ENCODE assay signal across 3 cellular contexts in the genomic region with DNA sequence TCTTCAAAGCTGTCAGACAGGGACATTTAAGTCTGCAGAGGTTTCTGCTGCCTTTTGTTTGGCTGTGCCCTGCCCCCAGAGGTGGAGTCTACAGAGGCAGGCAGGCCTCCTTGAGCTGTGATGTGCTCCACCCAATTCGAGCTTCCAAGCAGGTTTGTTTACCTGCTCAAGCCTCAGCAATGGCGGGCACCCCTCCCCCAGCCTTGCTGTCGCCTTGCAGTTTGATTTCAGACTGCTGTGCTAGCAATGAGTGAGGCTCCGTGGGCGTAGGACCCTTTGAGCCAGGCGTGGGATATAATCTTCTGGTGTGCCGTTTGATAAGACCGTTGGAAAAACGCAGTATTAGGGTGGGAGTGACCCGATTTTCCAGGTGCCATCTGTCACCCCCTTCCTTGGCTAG.
DNase-seq lines count a peak whose midpoint lies in the region; ATAC-seq, FAIRE-seq and TF ChIP-seq lines count a peak whose summit lies in the region.
"Not testable (repeated sequence)": the region's sequence is repeated elsewhere in the genome, so short reads cannot be mapped to it uniquely, and the experiment has no call there.

No MANE protein-coding gene starts in this region.

- TF ChIP-seq POLR2A in HepG2 (IDR thresholded peaks at IDR 0.05; ENCODE audit: insufficient read depth in 1 of 2, low read depth in 2 of 2, low read length in 2 of 2), result not testable (repeated sequence)

- H3K4me2 ChIP-seq in HepG2 (ENCODE audit: low read depth, low read length), result not testable (repeated sequence)

- H3K79me2 ChIP-seq in HepG2 (ENCODE audit: insufficient read depth, low read length), result not testable (repeated sequence)

- not testable (repeated sequence) for H3K4me3 ChIP-seq in CD8-positive, alpha-beta T cell (ENCODE audit: low read depth, low read length); HepG2 (replicated peaks in 1 of 3; ENCODE audit: insufficient read depth in 1 of 3, low read depth in 2 of 3, low read length in 3 of 3)

- H3K27me3 ChIP-seq in CD8-positive, alpha-beta T cell (ENCODE audit: insufficient read depth, low read length); HepG2 (ENCODE audit: control insufficient read depth in 1 of 2, insufficient read depth in 2 of 2, low read length in 2 of 2): not testable (repeated sequence)

- H3K9ac ChIP-seq in HepG2 (ENCODE audit: insufficient read depth, low read depth, low read length), result not testable (repeated sequence)

- 87% methylated on average over 10 of the region's 10 CpGs for WGBS in HepG2 (ENCODE audit: low lambda C conversion rate)

- not testable (repeated sequence) for FAIRE-seq in HepG2 (lab: Jason Lieb, UNC)

- H3K27ac Mint-ChIP-seq in CD8-positive, alpha-beta T cell, result peak overlapping the region; percentile 22

- CTCF ChIA-PET in CD8-positive, alpha-beta T cell (lab: Charles Lee); HepG2 (lab: Yijun Ruan, JAX; ENCODE audit: low intra/inter-chr PET ratio, low total read pairs): not testable (repeated sequence)

- in situ Hi-C loops in HepG2 (cut with HindIII; ENCODE audit: extremely low pct_ligation_motif_present, low pct_unique_long_range_greater_than_20kb), result not testable (repeated sequence)

- not testable (repeated sequence) for BruUV-seq in HepG2 (replicated peaks; lab: Mats Ljungman, UMichigan)

- H3K36me3 Mint-ChIP-seq in CD8-positive, alpha-beta T cell, result peaks cover 86% of the 10 kb centered on the region

- intact Hi-C loops in CD8-positive, alpha-beta T cell (cut with DNase I, micrococcal nuclease); head of caudate nucleus (cut with DNase I); HepG2 (cut with micrococcal nuclease; ENCODE audit: unreplicated experiment): not testable (repeated sequence)

- H3K27ac ChIP-seq in CD8-positive, alpha-beta T cell (ENCODE audit: low read depth, low read length); HepG2 (ENCODE audit: extremely low read length, insufficient read depth, low read length): not testable (repeated sequence)

- not testable (repeated sequence) for TF ChIP-seq RAD21 in HepG2 (CRISPR knock-in tag; IDR thresholded peaks at IDR 0.05)

- peaks cover 18% of the 10 kb centered on the region for H3K9me3 Mint-ChIP-seq in CD8-positive, alpha-beta T cell

- not testable (repeated sequence) for H3K4me1 Mint-ChIP-seq in CD8-positive, alpha-beta T cell (ENCODE audit: low read depth)

- ATAC-seq in CD8-positive, alpha-beta T cell; HepG2: not testable (repeated sequence)

- DNase-seq in CD8-positive, alpha-beta T cell; HepG2 (ENCODE audit: low spot score): not testable (repeated sequence)
- peak in 25 of 42 donors; percentile 6 to 59 (median 31) for DNase-seq in head of caudate nucleus

- H3K4me3 Mint-ChIP-seq in CD8-positive, alpha-beta T cell, result not testable (repeated sequence)

- not testable (repeated sequence) for TF ChIP-seq CTCF in CD8-positive, alpha-beta T cell (IDR thresholded peaks at IDR 0.05); HepG2 (CRISPR knock-in tag; IDR thresholded peaks at IDR 0.05)

- not testable (repeated sequence) for H2AFZ ChIP-seq in HepG2 (ENCODE audit: low read length)

- not testable (repeated sequence) for H3K36me3 ChIP-seq in CD8-positive, alpha-beta T cell (ENCODE audit: insufficient read depth, low read length); HepG2 (replicated peaks in 1 of 2; ENCODE audit: control insufficient read depth in 1 of 2, insufficient read depth in 2 of 2, low read length in 2 of 2)

- not testable (repeated sequence) for TF ChIP-seq EP300 in HepG2 (IDR thresholded peaks at IDR 0.05; ENCODE audit: low read depth in 2 of 2, low read length in 2 of 2); HepG2 (CRISPR knock-in tag; IDR thresholded peaks at IDR 0.05; ENCODE audit: borderline replicate concordance)

- not testable (repeated sequence) for H3K9me3 ChIP-seq in CD8-positive, alpha-beta T cell (ENCODE audit: low read length); HepG2 (ENCODE audit: low read length)

- not testable (repeated sequence) for H4K20me1 ChIP-seq in HepG2 (ENCODE audit: insufficient read depth, low read length)

- not testable (repeated sequence) for H3K27me3 Mint-ChIP-seq in CD8-positive, alpha-beta T cell (ENCODE audit: low read depth)

- not testable (repeated sequence) for H3K4me1 ChIP-seq in CD8-positive, alpha-beta T cell (ENCODE audit: insufficient read depth, low read length); HepG2 (ENCODE audit: insufficient read depth, low read length)

- POLR2A ChIA-PET in CD8-positive, alpha-beta T cell (lab: Charles Lee); HepG2 (lab: Yijun Ruan, JAX): not testable (repeated sequence)

TF ChIP-seq in HepG2, 621 proteins besides CTCF, POLR2A, EP300 and RAD21:
- TF ChIP-seq, protein P1, sequence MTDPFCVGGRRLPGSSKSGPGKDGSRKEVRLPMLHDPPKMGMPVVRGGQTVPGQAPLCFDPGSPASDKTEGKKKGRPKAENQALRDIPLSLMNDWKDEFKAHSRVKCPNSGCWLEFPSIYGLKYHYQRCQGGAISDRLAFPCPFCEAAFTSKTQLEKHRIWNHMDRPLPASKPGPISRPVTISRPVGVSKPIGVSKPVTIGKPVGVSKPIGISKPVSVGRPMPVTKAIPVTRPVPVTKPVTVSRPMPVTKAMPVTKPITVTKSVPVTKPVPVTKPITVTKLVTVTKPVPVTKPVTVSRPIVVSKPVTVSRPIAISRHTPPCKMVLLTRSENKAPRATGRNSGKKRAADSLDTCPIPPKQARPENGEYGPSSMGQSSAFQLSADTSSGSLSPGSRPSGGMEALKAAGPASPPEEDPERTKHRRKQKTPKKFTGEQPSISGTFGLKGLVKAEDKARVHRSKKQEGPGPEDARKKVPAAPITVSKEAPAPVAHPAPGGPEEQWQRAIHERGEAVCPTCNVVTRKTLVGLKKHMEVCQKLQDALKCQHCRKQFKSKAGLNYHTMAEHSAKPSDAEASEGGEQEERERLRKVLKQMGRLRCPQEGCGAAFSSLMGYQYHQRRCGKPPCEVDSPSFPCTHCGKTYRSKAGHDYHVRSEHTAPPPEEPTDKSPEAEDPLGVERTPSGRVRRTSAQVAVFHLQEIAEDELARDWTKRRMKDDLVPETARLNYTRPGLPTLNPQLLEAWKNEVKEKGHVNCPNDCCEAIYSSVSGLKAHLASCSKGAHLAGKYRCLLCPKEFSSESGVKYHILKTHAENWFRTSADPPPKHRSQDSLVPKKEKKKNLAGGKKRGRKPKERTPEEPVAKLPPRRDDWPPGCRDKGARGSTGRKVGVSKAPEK (CRISPR knock-in tag; IDR thresholded peaks at IDR 0.05; ENCODE audit: borderline replicate concordance), result 0 out of 2 replicates have a peak, but pooled peaks have one; percentile 31
- TF ChIP-seq GZF1 (CRISPR knock-in tag; IDR thresholded peaks at IDR 0.05), result 0 out of 2 replicates have a peak, but pooled peaks have one; percentile 38
